Comparison of ENCODE assay signal across 8 cellular contexts in genomic region chr16:10743610-10744369, GRCh38. TPM values are rescaled to one million over a fixed set of nuclear protein-coding genes. Genes with fewer than 3 reads are reported as not detected.
DNase-seq lines count a peak whose midpoint lies in the region; ATAC-seq and TF ChIP-seq lines count a peak whose summit lies in the region.

TSS of gene NUBP1 (plus strand) at chr16:10743842. CDS start at chr16:10743864, 22 bp downstream.

- H3K36me3 ChIP-seq in left ventricle myocardium inferior (peaks cover 23% of the 10 kb centered on the region), prostate gland (no peaks in the 10 kb centered on the region), urinary bladder (ENCODE audit: insufficient read depth) (no peaks in the 10 kb centered on the region)

- H3K4me3 Mint-ChIP-seq in T-helper 1 cell treated with Interleukin-12 subunit alpha and Interleukin-12 subunit beta and Interleukin-4 antibody, amounts not matched to agents 30 μg/mL and 1 μg/mL, for 36 hours = peak within 1 kb of the TSS; percentile 92

- H3K36me3 Mint-ChIP-seq in T-helper 1 cell treated with Interleukin-12 subunit alpha and Interleukin-12 subunit beta and Interleukin-4 antibody, amounts not matched to agents 30 μg/mL and 1 μg/mL, for 36 hours (ENCODE audit: low read depth) = peaks cover 13% of the 10 kb centered on the region

- intact Hi-C loops in left ventricle myocardium inferior (cut with micrococcal nuclease) = loop anchor here (10.0 kb wide), 1 partner anchor 171 kb away; no protein-coding TSS in a partner anchor
- intact Hi-C loops in prostate gland (cut with DNase I) = loop anchor here (5.0 to 10.0 kb wide), 4 partner anchors 84 to 1171 kb away; partner anchors contain the start of gene GSPT1

- peak; percentile 80 for ATAC-seq in HG02870 (IDR thresholded peaks at IDR 0.05; ENCODE audit: unreplicated experiment)

- peak within 1 kb of the TSS; percentile 88 for H3K27ac Mint-ChIP-seq in T-helper 1 cell treated with Interleukin-12 subunit alpha and Interleukin-12 subunit beta and Interleukin-4 antibody, amounts not matched to agents 30 μg/mL and 1 μg/mL, for 36 hours

- peak within 1 kb of the TSS; percentile 71 for H3K4me3 ChIP-seq in left ventricle myocardium inferior
- H3K4me3 ChIP-seq in prostate gland = peak within 1 kb of the TSS; percentile 42 to 54
- peak within 1 kb of the TSS; percentile 54 for H3K4me3 ChIP-seq in urinary bladder (ENCODE audit: low read depth, low read length)

- H3K4me1 Mint-ChIP-seq in T-helper 1 cell treated with Interleukin-12 subunit alpha and Interleukin-12 subunit beta and Interleukin-4 antibody, amounts not matched to agents 30 μg/mL and 1 μg/mL, for 36 hours (ENCODE audit: low read depth) = peaks cover 39% of the 10 kb centered on the region

- no peaks in the 10 kb centered on the region for H3K9me3 ChIP-seq in left ventricle myocardium inferior (replicated peaks)
- no peaks in the 10 kb centered on the region for H3K9me3 ChIP-seq in prostate gland

- in situ Hi-C loops in GM13976 (cut with MboI; ENCODE audit: low sequenced_read_pairs, unreplicated experiment) = loop anchor here (10.0 to 25.0 kb wide), 2 partner anchors 131 to 481 kb away; partner anchors contain the start of gene CIITA

- TF ChIP-seq CTCF in GM13976 (IDR thresholded peaks at IDR 0.05; ENCODE audit: borderline replicate concordance, control extremely low read depth, extremely low read depth, insufficient read depth, missing control alignments) (no peak), left ventricle myocardium inferior (IDR thresholded peaks at IDR 0.05; ENCODE audit: borderline replicate concordance) (no peak), prostate gland (IDR thresholded peaks at IDR 0.05) (peak in 2 of 4 experiments; percentile 8 to 33)

- no peaks in the 10 kb centered on the region for H3K27me3 Mint-ChIP-seq in T-helper 1 cell treated with Interleukin-12 subunit alpha and Interleukin-12 subunit beta and Interleukin-4 antibody, amounts not matched to agents 30 μg/mL and 1 μg/mL, for 36 hours (ENCODE audit: low read depth)

- DNase-seq in GM13976 (ENCODE audit: low spot score) = peak; percentile 98
- DNase-seq in NCI-H1694 (lab: John Stamatoyannopoulos, UW) = peak; percentile 91
- DNase-seq in amygdala (lab: John Stamatoyannopoulos, UW) = peak; percentile 86 to 100 (median 99)
- DNase-seq in left ventricle myocardium inferior = peak; percentile 99
- peak; percentile 99 for DNase-seq in prostate gland (ENCODE audit: low spot score)

- H3K9me3 Mint-ChIP-seq in T-helper 1 cell treated with Interleukin-12 subunit alpha and Interleukin-12 subunit beta and Interleukin-4 antibody, amounts not matched to agents 30 μg/mL and 1 μg/mL, for 36 hours = no peaks in the 10 kb centered on the region

- peak; percentile 90 for TF ChIP-seq POLR2A in prostate gland (IDR thresholded peaks at IDR 0.05)

- H3K4me1 ChIP-seq in left ventricle myocardium inferior (peaks cover 45% of the 10 kb centered on the region), prostate gland (replicated peaks) (no peaks in the 10 kb centered on the region), urinary bladder (ENCODE audit: insufficient read depth) (no peaks in the 10 kb centered on the region)

- peak within 1 kb of the TSS; percentile 99 for H3K27ac ChIP-seq in left ventricle myocardium inferior (replicated peaks)
- peak within 1 kb of the TSS; percentile 93 for H3K27ac ChIP-seq in prostate gland
- peak within 1 kb of the TSS; percentile 100 for H3K27ac ChIP-seq in urinary bladder (ENCODE audit: low read depth)

- H3K27me3 ChIP-seq in left ventricle myocardium inferior (ENCODE audit: low read depth) (no peaks in the 10 kb centered on the region), prostate gland (replicated peaks; ENCODE audit: insufficient read depth) (no peaks in the 10 kb centered on the region)

- WGBS in prostate gland = under 1% methylated on average over 57 of the region's 57 CpGs
- WGBS in urinary bladder = under 1% methylated on average over 57 of the region's 57 CpGs

RNA-seq across cellular contexts. Expression of gene NUBP1, which starts in this region (rescaled TPM):
- total RNA-seq in left ventricle myocardium inferior (50.6 TPM), prostate gland (10 to 100 TPM; 31.6 to 36.0 TPM), urinary bladder (19.2 TPM)
- polyA plus RNA-seq in urinary bladder = 42.2 TPM

Comparison
In these comparisons a context has a peak if more than half of its experiments do, and no peak if none do; other contexts are left out.
1. Peak in every context shown above with its lines: DNase-seq, ATAC-seq, H3K4me3 ChIP-seq and H3K27ac ChIP-seq.